1 cellular context compared by ENCODE assay signal in the genomic region with DNA sequence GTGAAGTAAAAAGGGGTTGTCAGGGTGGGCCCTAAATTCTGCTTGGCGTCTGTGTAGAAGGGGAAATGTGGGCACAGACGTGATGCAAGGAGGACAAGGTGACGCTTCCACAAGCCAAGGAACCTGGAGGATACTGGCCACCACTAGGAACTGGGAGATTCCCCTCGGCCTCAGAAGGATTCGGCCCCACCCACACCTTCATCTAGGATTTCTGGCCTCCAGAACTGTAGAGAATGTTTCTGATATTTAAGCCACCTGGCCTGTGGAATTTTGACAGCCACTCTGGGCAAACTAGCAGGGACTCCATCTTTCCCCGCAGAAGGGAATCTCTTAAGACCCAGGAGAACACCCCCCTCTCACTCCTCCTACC.
TF ChIP-seq lines count a peak whose summit lies in the region.

No MANE protein-coding gene starts in this region.

TF ChIP-seq in HepG2, 621 proteins besides CTCF, POLR2A, EP300 and RAD21:
- TF ChIP-seq, protein P1, sequence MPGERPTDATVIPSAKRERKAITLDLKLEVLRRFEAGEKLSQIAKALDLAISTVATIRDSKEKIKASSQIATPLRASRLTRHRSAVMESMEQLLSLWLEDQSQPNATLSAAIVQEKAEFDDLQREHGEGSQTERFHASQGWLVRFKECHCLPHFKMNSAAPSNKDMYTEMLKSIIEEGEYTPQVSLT (CRISPR knock-in tag; IDR thresholded peaks at IDR 0.05; ENCODE audit: borderline replicate concordance, low read depth): no peak
- TF ChIP-seq POLR2AphosphoS2 (IDR thresholded peaks at IDR 0.05; ENCODE audit: low read depth, low read length) (no peak), ZNF678 (CRISPR knock-in tag; IDR thresholded peaks at IDR 0.05) (no peak), DMAP1 (CRISPR knock-in tag; IDR thresholded peaks at IDR 0.05) (no peak), HMGA1 (CRISPR knock-in tag; conservative IDR thresholded peaks at IDR 0.05) (no peak)
- TF ChIP-seq, protein P2, sequence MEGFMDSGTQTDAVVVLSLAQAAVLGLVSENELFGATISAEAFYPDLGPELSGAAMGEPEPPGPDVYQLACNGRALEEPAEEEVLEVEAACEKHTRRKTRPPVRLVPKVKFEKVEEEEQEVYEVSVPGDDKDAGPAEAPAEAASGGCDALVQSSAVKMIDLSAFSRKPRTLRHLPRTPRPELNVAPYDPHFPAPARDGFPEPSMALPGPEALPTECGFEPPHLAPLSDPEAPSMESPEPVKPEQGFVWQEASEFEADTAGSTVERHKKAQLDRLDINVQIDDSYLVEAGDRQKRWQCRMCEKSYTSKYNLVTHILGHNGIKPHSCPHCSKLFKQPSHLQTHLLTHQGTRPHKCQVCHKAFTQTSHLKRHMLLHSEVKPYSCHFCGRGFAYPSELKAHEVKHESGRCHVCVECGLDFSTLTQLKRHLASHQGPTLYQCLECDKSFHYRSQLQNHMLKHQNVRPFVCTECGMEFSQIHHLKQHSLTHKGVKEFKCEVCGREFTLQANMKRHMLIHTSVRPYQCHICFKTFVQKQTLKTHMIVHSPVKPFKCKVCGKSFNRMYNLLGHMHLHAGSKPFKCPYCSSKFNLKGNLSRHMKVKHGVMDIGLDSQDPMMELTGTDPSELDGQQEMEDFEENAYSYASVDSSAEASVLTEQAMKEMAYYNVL (CRISPR knock-in tag; IDR thresholded peaks at IDR 0.05; ENCODE audit: borderline replicate concordance): no peak
- TF ChIP-seq, protein P3, sequence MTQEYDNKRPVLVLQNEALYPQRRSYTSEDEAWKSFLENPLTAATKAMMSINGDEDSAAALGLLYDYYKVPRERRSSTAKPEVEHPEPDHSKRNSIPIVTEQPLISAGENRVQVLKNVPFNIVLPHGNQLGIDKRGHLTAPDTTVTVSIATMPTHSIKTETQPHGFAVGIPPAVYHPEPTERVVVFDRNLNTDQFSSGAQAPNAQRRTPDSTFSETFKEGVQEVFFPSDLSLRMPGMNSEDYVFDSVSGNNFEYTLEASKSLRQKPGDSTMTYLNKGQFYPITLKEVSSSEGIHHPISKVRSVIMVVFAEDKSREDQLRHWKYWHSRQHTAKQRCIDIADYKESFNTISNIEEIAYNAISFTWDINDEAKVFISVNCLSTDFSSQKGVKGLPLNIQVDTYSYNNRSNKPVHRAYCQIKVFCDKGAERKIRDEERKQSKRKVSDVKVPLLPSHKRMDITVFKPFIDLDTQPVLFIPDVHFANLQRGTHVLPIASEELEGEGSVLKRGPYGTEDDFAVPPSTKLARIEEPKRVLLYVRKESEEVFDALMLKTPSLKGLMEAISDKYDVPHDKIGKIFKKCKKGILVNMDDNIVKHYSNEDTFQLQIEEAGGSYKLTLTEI (CRISPR knock-in tag; conservative IDR thresholded peaks at IDR 0.05): no peak
